Comparison of ENCODE assay signal across 11 cellular contexts in the genomic region with DNA sequence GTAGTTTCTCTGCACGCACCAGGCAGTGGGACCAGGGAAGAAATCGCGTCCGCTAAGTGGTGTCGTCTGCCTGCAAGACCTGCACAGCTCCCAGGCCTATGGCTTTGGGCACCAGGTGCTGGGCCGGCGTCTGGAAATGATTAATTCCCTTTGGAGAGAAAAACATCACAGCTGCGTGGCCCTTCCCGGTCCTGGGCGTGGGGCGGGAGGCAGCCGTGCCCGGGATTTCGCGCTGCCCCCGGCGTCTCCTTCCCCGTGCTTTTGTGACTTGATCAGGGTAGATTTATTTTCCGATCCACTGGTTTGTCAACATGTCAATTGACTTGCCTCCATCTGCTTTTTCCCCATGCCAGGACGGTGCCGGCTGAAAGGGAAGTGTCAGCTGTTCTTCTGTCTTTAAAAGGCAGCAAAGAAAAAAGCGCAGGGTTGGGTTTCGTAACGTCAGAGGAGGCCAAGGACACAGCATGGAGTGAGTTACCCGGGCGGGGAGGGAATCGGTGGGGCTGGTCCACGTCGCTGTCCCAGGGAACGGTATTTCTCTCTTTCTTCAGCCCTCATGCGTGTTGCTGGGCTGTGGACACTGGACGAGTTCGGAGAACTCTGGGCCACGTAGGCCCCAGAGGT.
DNase-seq lines count a peak whose midpoint lies in the region; TF ChIP-seq lines count a peak whose summit lies in the region.
"Had no signal": no experiment of that assay in that cellular context is flagged by ENCODE, and none has a peak within 500 bp of the region (broad histone marks: within the 10 kb centered on the region; RNA-seq: fewer than 3 reads in every experiment).

No MANE protein-coding gene starts in this region.

- H3K4me3 ChIP-seq in adipocyte (ENCODE audit: low read length), result peak overlapping the region; percentile 10

- in situ Hi-C loops in ACHN (cut with HindIII; ENCODE audit: low pct_ligation_motif_present, low pct_unique_long_range_greater_than_20kb, low sequenced_read_pairs), result no loop called here

- H3K27ac Mint-ChIP-seq in type B pancreatic cell, result peak overlapping the region; percentile 89
- H3K27ac Mint-ChIP-seq: activated naive CD4-positive, alpha-beta T cell treated with anti-CD3 and anti-CD28 coated beads, Interleukin-2, amount 10 ng/mL, durations not matched to agents 7 days and 5 days; T-helper 2 cell treated with Interferon-gamma antibody and Interleukin-4, amounts not matched to agents 5 μg/mL and 100 μg/mL, for 36 hours had no signal

- DNase-seq in SIG-M5 treated with dmso at 0.1 percent for 504 hours (lab: John Stamatoyannopoulos, UW; ENCODE audit: unreplicated experiment) (peak; percentile 54), SIG-M5 (lab: John Stamatoyannopoulos, UW) (no peak), adipocyte (ENCODE audit: low read depth) (no peak), left kidney (ENCODE audit: low read depth, low spot score) (peak; percentile 79), type B pancreatic cell (ENCODE audit: extremely low spot score, unreplicated experiment) (no peak), NCI-H128 (lab: John Stamatoyannopoulos, UW; ENCODE audit: unreplicated experiment) (no peak), NCI-H82 treated with DMSO at 0.1 percent for 48 hours (lab: John Stamatoyannopoulos, UW; ENCODE audit: unreplicated experiment) (no peak), ACHN (no peak)

- no peaks in the 10 kb centered on the region for H3K36me3 ChIP-seq in adipocyte (ENCODE audit: control insufficient read depth, insufficient read depth, low read length, severe bottlenecking)
- H3K36me3 ChIP-seq: neutrophil had no signal

- H3K4me1 ChIP-seq in adipocyte (ENCODE audit: control insufficient read depth, insufficient read depth, low read length), result peaks cover 12% of the 10 kb centered on the region

- peak overlapping the region; percentile 65 for H3K4me3 Mint-ChIP-seq in type B pancreatic cell
- H3K4me3 Mint-ChIP-seq: activated naive CD4-positive, alpha-beta T cell treated with anti-CD3 and anti-CD28 coated beads, Interleukin-2, amount 10 ng/mL, durations not matched to agents 7 days and 5 days; T-helper 2 cell treated with Interferon-gamma antibody and Interleukin-4, amounts not matched to agents 5 μg/mL and 100 μg/mL, for 36 hours had no signal

- no peaks in the 10 kb centered on the region for H3K27me3 Mint-ChIP-seq in type B pancreatic cell

- no peaks in the 10 kb centered on the region for H3K36me3 Mint-ChIP-seq in type B pancreatic cell

- TF ChIP-seq CTCF in type B pancreatic cell (conservative IDR thresholded peaks at IDR 0.05), result peak; percentile 9

- no peaks in the 10 kb centered on the region for H3K9me3 ChIP-seq in adipocyte (ENCODE audit: control insufficient read depth, low read length)
- H3K9me3 ChIP-seq: neutrophil had no signal

- H3K9ac ChIP-seq in adipocyte (ENCODE audit: low read length), result peak overlapping the region; percentile 28

- H3K4me1 Mint-ChIP-seq in type B pancreatic cell (ENCODE audit: unreplicated experiment), result peaks cover 13% of the 10 kb centered on the region

- peaks cover 5% of the 10 kb centered on the region for H3K9me3 Mint-ChIP-seq in type B pancreatic cell

- no peaks in the 10 kb centered on the region for H3K27me3 ChIP-seq in adipocyte (replicated peaks; ENCODE audit: control insufficient read depth, insufficient read depth, low read length)

Comparison
In these comparisons a context has a peak if more than half of its experiments do, and no peak if none do; other contexts are left out.
1. DNase-seq: peak in SIG-M5 treated with dmso at 0.1 percent for 504 hours (single experiment) and left kidney (single experiment); none in SIG-M5 (single experiment), adipocyte (single experiment), type B pancreatic cell (single experiment), NCI-H128 (single experiment), NCI-H82 treated with DMSO at 0.1 percent for 48 hours (single experiment) and ACHN (single experiment).